Comparison of ENCODE assay signal across 28 cellular contexts in genomic region chr1:15728937-15729657, GRCh38. TPM values are rescaled to one million over a fixed set of nuclear protein-coding genes. Genes with fewer than 3 reads are reported as not detected.
"Had no signal": no experiment of that assay in that cellular context is flagged by ENCODE, and none has a peak within 500 bp of the region (broad histone marks: within the 10 kb centered on the region; RNA-seq: fewer than 3 reads in every experiment).

No MANE protein-coding gene starts in this region.

- H3K27me3 ChIP-seq: left lung, right lobe of liver had no signal

- ATAC-seq: activated CD4-positive, CD25-positive, alpha-beta regulatory T cell treated with anti-CD3 and anti-CD28 coated beads, Interleukin-2, amount 50 U/mL, for 24 hours; activated CD8-positive, alpha-beta T cell treated with anti-CD3 and anti-CD28 coated beads, Interleukin-2, amount 10 ng/mL, durations not matched to agents 7 days and 5 days; left lung; natural killer cell treated with Interleukin-12 subunit alpha and Interleukin-12 subunit beta and Interleukin-15 and Interleukin-18, amount 100 ng/mL, for 72 hours; right lobe of liver; T-cell had no signal

- DNase-seq: activated CD4-positive, alpha-beta T cell treated with anti-CD3 and anti-CD28 coated beads, Interleukin-2, amount 50 U/mL, for 1 hour; activated CD8-positive, alpha-beta T cell treated with anti-CD3 and anti-CD28 coated beads, Interleukin-2, amount 10 ng/mL, durations not matched to agents 7 days and 5 days; activated naive CD4-positive, alpha-beta T cell; anterior cingulate cortex; caudate nucleus; effector CD4-positive, alpha-beta T cell; erythroblast; foreskin fibroblast; immature natural killer cell; left lung; nucleus accumbens; right lobe of liver; stimulated activated CD4-positive, alpha-beta T cell treated with anti-CD3 and anti-CD28 coated beads, Interleukin-2, amount 100 ng/mL, for 48 hours; stimulated activated naive CD4-positive, alpha-beta T cell treated with Interleukin-2 at 50 U/mL for 16 hours; T-cell had no signal

- H3K27ac ChIP-seq: left lung, right lobe of liver, thoracic aorta, VCaP had no signal

- H3K9me3 ChIP-seq: left lung, right lobe of liver, thoracic aorta had no signal

- H3K4me3 ChIP-seq: left lung, right lobe of liver, smooth muscle cell, thoracic aorta had no signal

- H3K27me3 Mint-ChIP-seq: brain; dendritic cell treated with granulocyte-macrophage colony-stimulating factor and Interleukin-4, amounts not matched to agents 40 ng/mL and 50 ng/mL, for 4 days; memory B cell; natural killer cell treated with Interleukin-12 subunit alpha and Interleukin-12 subunit beta and Interleukin-15 and Interleukin-18, amount 100 ng/mL, for 72 hours; T-cell; type B pancreatic cell had no signal

- H3K27ac Mint-ChIP-seq: activated CD8-positive, alpha-beta T cell treated with anti-CD3 and anti-CD28 coated beads, Interleukin-2, amount 10 ng/mL, durations not matched to agents 7 days and 5 days; brain; dendritic cell treated with granulocyte-macrophage colony-stimulating factor and Interleukin-4, amounts not matched to agents 40 ng/mL and 50 ng/mL, for 4 days; immature natural killer cell; memory B cell; natural killer cell treated with Interleukin-12 subunit alpha and Interleukin-12 subunit beta and Interleukin-15 and Interleukin-18, amount 100 ng/mL, for 72 hours; T-cell; T-helper 2 cell treated with Interferon-gamma antibody and Interleukin-4, amounts not matched to agents 5 μg/mL and 100 μg/mL, for 36 hours; type B pancreatic cell had no signal

- H3K4me2 ChIP-seq: smooth muscle cell had no signal

- H3K4me1 ChIP-seq: left lung, right lobe of liver had no signal

- H3K4me3 Mint-ChIP-seq: activated CD8-positive, alpha-beta T cell treated with anti-CD3 and anti-CD28 coated beads, Interleukin-2, amount 10 ng/mL, durations not matched to agents 7 days and 5 days; brain; dendritic cell treated with granulocyte-macrophage colony-stimulating factor and Interleukin-4, amounts not matched to agents 40 ng/mL and 50 ng/mL, for 4 days; immature natural killer cell; memory B cell; natural killer cell treated with Interleukin-12 subunit alpha and Interleukin-12 subunit beta and Interleukin-15 and Interleukin-18, amount 100 ng/mL, for 72 hours; T-cell; T-helper 2 cell treated with Interferon-gamma antibody and Interleukin-4, amounts not matched to agents 5 μg/mL and 100 μg/mL, for 36 hours; type B pancreatic cell had no signal

- H3K9me3 Mint-ChIP-seq: brain; dendritic cell treated with granulocyte-macrophage colony-stimulating factor and Interleukin-4, amounts not matched to agents 40 ng/mL and 50 ng/mL, for 4 days; immature natural killer cell; memory B cell; natural killer cell treated with Interleukin-12 subunit alpha and Interleukin-12 subunit beta and Interleukin-15 and Interleukin-18, amount 100 ng/mL, for 72 hours; T-cell; T-helper 2 cell treated with Interferon-gamma antibody and Interleukin-4, amounts not matched to agents 5 μg/mL and 100 μg/mL, for 36 hours; type B pancreatic cell had no signal

- H3K36me3 Mint-ChIP-seq: natural killer cell treated with Interleukin-12 subunit alpha and Interleukin-12 subunit beta and Interleukin-15 and Interleukin-18, amount 100 ng/mL, for 72 hours; type B pancreatic cell had no signal

- H3K4me1 Mint-ChIP-seq: brain, immature natural killer cell, memory B cell, T-cell had no signal

RNA-seq across cellular contexts. Expression of gene SLC25A34, which starts 7.0 kb away (rescaled TPM):
- polyA plus RNA-seq: immature natural killer cell had no signal

RNA-seq across cellular contexts. Expression of gene TMEM82, which starts 13.2 kb away (rescaled TPM):
- total RNA-seq: activated CD8-positive, alpha-beta T cell treated with anti-CD3 and anti-CD28 coated beads, Interleukin-2, amount 10 ng/mL, durations not matched to agents 7 days and 5 days; fibroblast of lung; glomerular endothelial cell; kidney epithelial cell; left lung; natural killer cell treated with Interleukin-12 subunit alpha and Interleukin-12 subunit beta and Interleukin-15 and Interleukin-18, amount 100 ng/mL, for 72 hours; smooth muscle cell; T-cell; thoracic aorta had no signal
- polyA plus RNA-seq: fibroblast of lung, immature natural killer cell, smooth muscle cell had no signal

RNA-seq across cellular contexts. Expression of gene FBLIM1, which starts 29.5 kb away (rescaled TPM):
- total RNA-seq: activated CD8-positive, alpha-beta T cell treated with anti-CD3 and anti-CD28 coated beads, Interleukin-2, amount 10 ng/mL, durations not matched to agents 7 days and 5 days; natural killer cell treated with Interleukin-12 subunit alpha and Interleukin-12 subunit beta and Interleukin-15 and Interleukin-18, amount 100 ng/mL, for 72 hours had no signal
- polyA plus RNA-seq: immature natural killer cell had no signal
